9 cellular contexts compared by ENCODE assay signal in the genomic region with DNA sequence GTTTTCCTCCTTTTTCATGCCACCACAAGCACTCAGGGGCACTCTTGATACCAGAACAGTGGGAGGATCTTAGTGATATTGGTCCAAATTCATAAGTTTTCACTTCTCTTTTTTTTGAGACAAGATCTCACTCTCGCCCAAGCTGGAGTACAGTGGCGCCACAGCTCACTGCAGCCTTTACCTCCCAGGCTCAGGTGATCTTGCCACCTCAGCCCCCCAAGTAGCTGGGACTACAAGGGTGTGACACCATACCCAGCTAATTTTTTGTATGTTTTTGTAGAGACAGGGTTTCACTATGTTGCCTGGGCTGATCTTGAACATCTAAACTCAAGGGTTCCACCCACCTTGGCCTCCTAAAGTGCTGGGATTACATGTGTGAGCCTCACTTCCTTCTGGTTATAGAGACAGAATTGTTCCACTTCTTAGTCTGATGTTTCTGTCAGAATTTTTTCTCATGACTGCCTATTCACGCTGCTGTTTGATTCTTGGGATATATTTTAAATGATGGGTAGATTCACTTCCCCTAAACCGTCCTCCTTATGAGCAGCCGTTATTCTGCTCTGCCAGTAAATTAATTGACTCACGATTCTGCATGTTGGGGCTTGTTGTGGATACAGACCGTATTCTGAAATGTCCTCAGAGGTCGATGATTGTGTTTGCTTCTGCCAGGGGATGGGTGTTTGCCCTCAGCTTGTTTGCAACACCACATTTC. TPM values are rescaled to one million over a fixed set of nuclear protein-coding genes. Genes with fewer than 3 reads are reported as not detected.
DNase-seq lines count a peak whose midpoint lies in the region; ATAC-seq and TF ChIP-seq lines count a peak whose summit lies in the region.
"Had no signal": no experiment of that assay in that cellular context is flagged by ENCODE, and none has a peak within 500 bp of the region (broad histone marks: within the 10 kb centered on the region; RNA-seq: fewer than 3 reads in every experiment).

No MANE protein-coding gene starts in this region.

- H3K27me3 ChIP-seq in uterus (no peaks in the 10 kb centered on the region), tibial artery (no peaks in the 10 kb centered on the region)
- H3K27me3 ChIP-seq: Peyer's patch had no signal

- TF ChIP-seq POLR2A in uterus (IDR thresholded peaks at IDR 0.05) = no peak

- ATAC-seq in GM18511 (IDR thresholded peaks at IDR 0.05; ENCODE audit: unreplicated experiment) (peak; percentile 83), GM21786 (IDR thresholded peaks at IDR 0.05; ENCODE audit: unreplicated experiment) (peak; percentile 73), HG03571 (IDR thresholded peaks at IDR 0.05; ENCODE audit: unreplicated experiment) (peak; percentile 76), Right ventricle myocardium inferior (no peak)

- H3K36me3 ChIP-seq in uterus = no peaks in the 10 kb centered on the region
- peaks cover 51 to 69% (median 67%) of the 10 kb centered on the region in 3 donors for H3K36me3 ChIP-seq in tibial artery

- DNase-seq in epithelial cell of esophagus (ENCODE audit: low read depth) = peak; percentile 97
- DNase-seq in uterus = no peak
- no peak for DNase-seq in tibial artery
- DNase-seq in NCI-H510A treated with DMSO at 0.1 percent for 48 hours (lab: John Stamatoyannopoulos, UW) = no peak
- DNase-seq in Right ventricle myocardium inferior (ENCODE audit: missing footprints) = no peak

- H3K4me3 ChIP-seq in epithelial cell of esophagus (ENCODE audit: low read length) (no peak overlapping the region), uterus (no peak overlapping the region), tibial artery (no peak overlapping the region)
- H3K4me3 ChIP-seq: Peyer's patch had no signal

- H3K4me1 ChIP-seq in uterus = no peaks in the 10 kb centered on the region
- H3K4me1 ChIP-seq in tibial artery = no peaks in the 10 kb centered on the region

- H3K9me3 ChIP-seq in uterus (no peaks in the 10 kb centered on the region), tibial artery (no peaks in the 10 kb centered on the region)
- H3K9me3 ChIP-seq: Peyer's patch had no signal

- TF ChIP-seq CTCF in epithelial cell of esophagus (IDR thresholded peaks at IDR 0.05; ENCODE audit: insufficient read depth, low read depth, low read length, missing control alignments) = no peak
- TF ChIP-seq CTCF in uterus (IDR thresholded peaks at IDR 0.05) = no peak
- TF ChIP-seq CTCF in tibial artery (IDR thresholded peaks at IDR 0.05) = no peak

- H3K27ac ChIP-seq in uterus (no peak overlapping the region), tibial artery (no peak overlapping the region)

- intact Hi-C loops in uterus (cut with DNase I; ENCODE audit: low total_unique reads) = no loop called here
- intact Hi-C loops in tibial artery (cut with DNase I; ENCODE audit: low total_unique reads) = no loop called here
- intact Hi-C loops in Right ventricle myocardium inferior (cut with DNase I) = no loop called here

RNA-seq across cellular contexts. Expression of a gene that starts 30.8 kb away (rescaled TPM):
- 10 to 100 TPM in 3 of 4 donors, 1 to 10 TPM in 1; 3.6 to 65.8 (median 39.4) TPM for total RNA-seq in uterus
- total RNA-seq in Right ventricle myocardium inferior = 20.4 TPM
